ENCODE assay signal across 16 cellular contexts in genomic region chr19:44163789-44164188, GRCh38. TPM values are rescaled to one million over a fixed set of nuclear protein-coding genes. Genes with fewer than 3 reads are reported as not detected.
DNase-seq lines count a peak whose midpoint lies in the region; ATAC-seq, FAIRE-seq and TF ChIP-seq lines count a peak whose summit lies in the region.
"Had no signal": no experiment of that assay in that cellular context is flagged by ENCODE, and none has a peak within 500 bp of the region (broad histone marks: within the 10 kb centered on the region; RNA-seq: fewer than 3 reads in every experiment).

No MANE protein-coding gene starts in this region.

- no peak overlapping the region for H2AFZ ChIP-seq in HepG2 (ENCODE audit: low read length)
- no peak overlapping the region for H2AFZ ChIP-seq in PC-3 (ENCODE audit: low read length)

- H4K20me1 ChIP-seq in HepG2 (ENCODE audit: insufficient read depth, low read length), result no peaks in the 10 kb centered on the region
- no peaks in the 10 kb centered on the region for H4K20me1 ChIP-seq in PC-3 (ENCODE audit: low read length)

- peak overlapping the region; percentile 98 for H3K4me3 Mint-ChIP-seq in endothelial cell (ENCODE audit: unreplicated experiment)
- no peak overlapping the region for H3K4me3 Mint-ChIP-seq in CD14-positive monocyte

- ATAC-seq in HepG2 (no peak), right lobe of liver (no peak), PC-3 (no peak), HG02610 (IDR thresholded peaks at IDR 0.05; ENCODE audit: unreplicated experiment) (no peak)

- peak overlapping the region in 2 of 3 experiments; percentile 80 to 96; a peak in 1 of 6 replicates for H3K4me3 ChIP-seq in HepG2 (replicated peaks in 1 of 3; ENCODE audit: insufficient read depth in 1 of 3, low read depth in 2 of 3, low read length in 3 of 3)
- H3K4me3 ChIP-seq in right lobe of liver, result no peak overlapping the region
- H3K4me3 ChIP-seq in PC-3 (ENCODE audit: low read length), result peak overlapping the region; percentile 75; the same call in 1 of the 2 replicates
- no peak overlapping the region for H3K4me3 ChIP-seq in Peyer's patch

- 80% methylated on average over 2 of the region's 2 CpGs for WGBS in HepG2 (ENCODE audit: low lambda C conversion rate)
- WGBS in right lobe of liver (ENCODE audit: insufficient coverage, low coverage, low lambda C conversion rate, missing lambda C conversion rate), result 92% methylated on average over 2 of the region's 2 CpGs

- peaks cover 0 to 2% of the 10 kb centered on the region in 2 experiments; a peak in 4 of 5 replicates for H3K36me3 ChIP-seq in HepG2 (replicated peaks in 1 of 2; ENCODE audit: control insufficient read depth in 1 of 2, insufficient read depth in 2 of 2, low read length in 2 of 2)
- H3K36me3 ChIP-seq in right lobe of liver, result peaks cover 0 to 11% (median 5%) of the 10 kb centered on the region in 4 donors
- H3K36me3 ChIP-seq in PC-3 (ENCODE audit: low read depth, low read length), result peaks cover 20% of the 10 kb centered on the region
- peaks cover 0 to 23% (median 0%) of the 10 kb centered on the region in 3 donors for H3K36me3 ChIP-seq in Peyer's patch

- H3F3A ChIP-seq in PC-3 (ENCODE audit: low read length, unreplicated experiment), result no peaks in the 10 kb centered on the region

- H3K36me3 Mint-ChIP-seq in endothelial cell (ENCODE audit: low read depth, unreplicated experiment), result peaks cover 20% of the 10 kb centered on the region
- H3K36me3 Mint-ChIP-seq in CD14-positive monocyte, result peaks cover 23 to 25% of the 10 kb centered on the region in 2 donors

- FAIRE-seq in HepG2 (lab: Jason Lieb, UNC), result no peak

- TF ChIP-seq CTCF in HepG2 (CRISPR knock-in tag; IDR thresholded peaks at IDR 0.05) (no peak), right lobe of liver (IDR thresholded peaks at IDR 0.05) (no peak), PC-3 (conservative IDR thresholded peaks at IDR 0.05; ENCODE audit: low read depth, low read length) (no peak), endothelial cell (IDR thresholded peaks at IDR 0.05; ENCODE audit: unreplicated experiment) (no peak), CD14-positive monocyte (IDR thresholded peaks at IDR 0.05) (no peak), Peyer's patch (IDR thresholded peaks at IDR 0.05) (no peak)

- H3K27ac ChIP-seq in HepG2 (ENCODE audit: extremely low read length, insufficient read depth, low read length), result no peak overlapping the region
- no peak overlapping the region for H3K27ac ChIP-seq in right lobe of liver
- no peak overlapping the region for H3K27ac ChIP-seq in PC-3 (ENCODE audit: low read length)
- H3K27ac ChIP-seq in Peyer's patch, result no peak overlapping the region

- H3K4me1 Mint-ChIP-seq in endothelial cell (ENCODE audit: unreplicated experiment) (peaks cover 26% of the 10 kb centered on the region), CD14-positive monocyte (peaks cover 18% of the 10 kb centered on the region)

- no peaks in the 10 kb centered on the region for H3K9me2 ChIP-seq in PC-3 (replicated peaks; ENCODE audit: low read length)

- H3K9me3 ChIP-seq in HepG2 (ENCODE audit: low read length) (no peaks in the 10 kb centered on the region), right lobe of liver (peaks cover 0 to 12% (median 2%) of the 10 kb centered on the region in 4 donors), PC-3 (ENCODE audit: low read length) (no peaks in the 10 kb centered on the region), Peyer's patch (peaks cover 0 to 37% (median 5%) of the 10 kb centered on the region in 4 donors)
- H3K9me3 ChIP-seq: BE2C had no signal

- no peak for DNase-seq in HepG2 (ENCODE audit: low spot score)
- no peak for DNase-seq in right lobe of liver
- DNase-seq in PC-3, result no peak
- DNase-seq in endothelial cell (ENCODE audit: low spot score), result no peak
- DNase-seq in CD14-positive monocyte (ENCODE audit: low spot score), result no peak
- no peak for DNase-seq in ecto neural progenitor cell (ENCODE audit: low spot score)
- no peak for DNase-seq in Peyer's patch
- DNase-seq: BE2C; Calu3; CD4-positive, alpha-beta T cell; DMS53; H9; NCI-H1105 treated with DMSO at 0.1 percent for 48 hours; NCI-H1694 treated with DMSO at 0.1 percent for 48 hours; SIG-M5 had no signal

- H3K27ac Mint-ChIP-seq in endothelial cell (ENCODE audit: unreplicated experiment) (no peak overlapping the region), CD14-positive monocyte (no peak overlapping the region)

- H3K4me2 ChIP-seq in HepG2 (ENCODE audit: low read depth, low read length) (peak overlapping the region; percentile 92), PC-3 (ENCODE audit: low read length) (peak overlapping the region; percentile 90; the same call in 1 of the 2 replicates)

- POLR2A ChIA-PET in HepG2 (lab: Yijun Ruan, JAX), result interaction anchor here (1.6 to 3.5 kb wide), 5 partner anchors 10 to 70 kb away, joined by 6 to 36 read pairs (median 18); partner anchors contain the start of genes ZNF224 and ZNF225
- POLR2A ChIA-PET in PC-3 (lab: Charles Lee; ENCODE audit: unreplicated experiment), result interaction anchor here (0.6 kb wide), 1 partner anchor 22 kb away, joined by 3 read pairs; no protein-coding TSS in a partner anchor

- H3K9ac ChIP-seq in HepG2 (ENCODE audit: insufficient read depth, low read depth, low read length) (no peak overlapping the region), PC-3 (ENCODE audit: low read length) (no peak overlapping the region)

- H3K9me3 Mint-ChIP-seq in endothelial cell (ENCODE audit: unreplicated experiment) (no peaks in the 10 kb centered on the region), CD14-positive monocyte (peaks cover 33 to 85% (median 76%) of the 10 kb centered on the region in 7 donors)

- TF ChIP-seq RAD21 in HepG2 (CRISPR knock-in tag; IDR thresholded peaks at IDR 0.05), result no peak

- intact Hi-C loops in HepG2 (cut with micrococcal nuclease; ENCODE audit: unreplicated experiment), result no loop called here
- intact Hi-C loops in right lobe of liver (cut with DNase I), result no loop called here
- intact Hi-C loops in PC-3 (cut with micrococcal nuclease), result loop anchor here (1.0 to 2.0 kb wide), 2 partner anchors 23 to 50 kb away; partner anchors contain the start of genes ZNF225 and ZNF234
- intact Hi-C loops in CD14-positive monocyte (cut with micrococcal nuclease), result loop anchor here in 1 of 2 donors (5.0 kb wide), 2 partner anchors 49 to 71 kb away; partner anchors contain the start of genes ZNF224 and ZNF227

- BruUV-seq in HepG2 (replicated peaks; lab: Mats Ljungman, UMichigan) (no TSS peak), PC-3 (replicated peaks; lab: Mats Ljungman, UMichigan) (no TSS peak)

- in situ Hi-C loops in HepG2 (cut with HindIII; ENCODE audit: extremely low pct_ligation_motif_present, low pct_unique_long_range_greater_than_20kb), result no loop called here

- TF ChIP-seq POLR2A in HepG2 (IDR thresholded peaks at IDR 0.05; ENCODE audit: insufficient read depth in 1 of 2, low read depth in 2 of 2, low read length in 2 of 2) (no peak), right lobe of liver (IDR thresholded peaks at IDR 0.05) (no peak), Peyer's patch (IDR thresholded peaks at IDR 0.05) (no peak)

- CTCF ChIA-PET in HepG2 (lab: Yijun Ruan, JAX; ENCODE audit: low intra/inter-chr PET ratio, low total read pairs), result no interaction called here
- CTCF ChIA-PET in PC-3 (lab: Charles Lee), result no interaction called here

- peaks cover 21% of the 10 kb centered on the region for H3K4me1 ChIP-seq in HepG2 (ENCODE audit: insufficient read depth, low read length)
- peaks cover 0 to 6% (median 3%) of the 10 kb centered on the region in 4 donors for H3K4me1 ChIP-seq in right lobe of liver
- H3K4me1 ChIP-seq in PC-3 (ENCODE audit: insufficient read depth, low read length), result peaks cover 5% of the 10 kb centered on the region; the same call in 1 of the 2 replicates
- peaks cover 0 to 15% (median 3%) of the 10 kb centered on the region in 4 donors for H3K4me1 ChIP-seq in Peyer's patch
- H3K4me1 ChIP-seq: BE2C had no signal

- H3K79me2 ChIP-seq in HepG2 (ENCODE audit: insufficient read depth, low read length) (peaks cover 6% of the 10 kb centered on the region), PC-3 (ENCODE audit: low read length) (peaks cover 28% of the 10 kb centered on the region)

- no peaks in the 10 kb centered on the region for H3K27me3 ChIP-seq in HepG2 (ENCODE audit: control insufficient read depth in 1 of 2, insufficient read depth in 2 of 2, low read length in 2 of 2)
- no peaks in the 10 kb centered on the region for H3K27me3 ChIP-seq in right lobe of liver
- no peaks in the 10 kb centered on the region for H3K27me3 ChIP-seq in PC-3 (ENCODE audit: low read length)
- no peaks in the 10 kb centered on the region for H3K27me3 ChIP-seq in Peyer's patch
- H3K27me3 ChIP-seq: BE2C had no signal

- TF ChIP-seq EP300 in HepG2 (IDR thresholded peaks at IDR 0.05; ENCODE audit: low read depth in 2 of 2, low read length in 2 of 2), result no peak
- TF ChIP-seq EP300 in HepG2 (CRISPR knock-in tag; IDR thresholded peaks at IDR 0.05; ENCODE audit: borderline replicate concordance), result no peak

- H3K27me3 Mint-ChIP-seq in endothelial cell (ENCODE audit: unreplicated experiment) (peaks cover 2% of the 10 kb centered on the region), CD14-positive monocyte (ENCODE audit: low read depth in 3 of 3) (peaks cover 1 to 10% (median 7%) of the 10 kb centered on the region in 3 donors)
- H3K27me3 Mint-ChIP-seq: CD4-positive, alpha-beta T cell had no signal

RNA-seq across cellular contexts. Expression of gene ZNF226, which starts 1.1 kb away (rescaled TPM):
- total RNA-seq in HepG2 (2016; rRNA removed; fragmentation: Illumina TruSeq; extraction: Trizol), result 16.0 and 19.2 TPM in 2 replicates
- total RNA-seq in HepG2 (2016; cell fraction: cytosol; rRNA removed; fragmentation: Illumina TruSeq; extraction: Trizol; ENCODE audit: low read depth), result 4.0 and 5.4 TPM in 2 replicates
- 15.8 and 18.3 TPM in 2 replicates for total RNA-seq in HepG2 (2016; cell fraction: insoluble cytoplasmic fraction; rRNA removed; fragmentation: Illumina TruSeq; extraction: Trizol)
- 7.0 and 7.4 TPM in 2 replicates for total RNA-seq in HepG2 (2016; cell fraction: membrane; rRNA removed; fragmentation: Illumina TruSeq; extraction: Trizol)
- 19.3 and 23.6 TPM in 2 replicates for total RNA-seq in HepG2 (2016; cell fraction: nucleus; rRNA removed; fragmentation: Illumina TruSeq; extraction: Trizol)
- 8.3 and 12.1 TPM in 2 replicates for polyA plus RNA-seq in HepG2 (2011; rRNA removed)
- 4.2 and 6.0 TPM in 2 replicates for polyA plus RNA-seq in HepG2 (2011; cell fraction: cytosol; rRNA removed)
- 10.6 and 16.7 TPM in 2 replicates for polyA plus RNA-seq in HepG2 (2011; cell fraction: nucleus; rRNA removed)
- 8.5 and 9.6 TPM in 2 replicates for polyA plus RNA-seq in HepG2 (2012)
- 1.8 and 2.0 TPM in 2 replicates for polyA plus RNA-seq in HepG2 (2016; cell fraction: cytosol; fragmentation: Illumina TruSeq; extraction: Trizol; ENCODE audit: low read depth)
- 12.8 and 14.2 TPM in 2 replicates for polyA plus RNA-seq in HepG2 (2016; cell fraction: insoluble cytoplasmic fraction; fragmentation: Illumina TruSeq; extraction: Trizol; ENCODE audit: low read depth)
- 2.8 and 3.5 TPM in 2 replicates for polyA plus RNA-seq in HepG2 (2016; cell fraction: membrane; fragmentation: Illumina TruSeq; extraction: Trizol; ENCODE audit: low read depth)
- polyA plus RNA-seq in HepG2 (2016; cell fraction: nucleus; fragmentation: Illumina TruSeq; extraction: Trizol; ENCODE audit: insufficient read depth, low read depth), result 34.3 and 36.8 TPM in 2 replicates
- 4.9 and 7.6 TPM in 2 replicates for polyA minus RNA-seq in HepG2 (2011; rRNA and poly(A)+ RNA removed; ENCODE audit: low replicate concordance)
- 1.6 and 2.9 TPM in 2 replicates for polyA minus RNA-seq in HepG2 (2011; cell fraction: cytosol; rRNA and poly(A)+ RNA removed)
- 20.6 and 35.8 TPM in 2 replicates for polyA minus RNA-seq in HepG2 (2011; cell fraction: nucleus; rRNA and poly(A)+ RNA removed)
- 10 to 100 TPM in 1 of 6 experiments, 1 to 10 TPM in 5; 5.2 to 10.7 (median 8.1) TPM for total RNA-seq in right lobe of liver
- 4.8 and 6.0 TPM in 2 replicates for total RNA-seq in PC-3 (2014; rRNA removed)
- 23.2 TPM for total RNA-seq in endothelial cell (ENCODE audit: unreplicated experiment)
- polyA plus RNA-seq in CD14-positive monocyte, result 10 to 100 TPM; 16.3 to 16.6 TPM
- 10 to 100 TPM; 21.3 to 25.6 (median 23.2) TPM for total RNA-seq in Peyer's patch

RNA-seq across cellular contexts. Expression of gene ZNF234, which starts 22.4 kb away (rescaled TPM):
- 11.2 and 11.7 TPM in 2 replicates for total RNA-seq in HepG2 (2016; rRNA removed; fragmentation: Illumina TruSeq; extraction: Trizol)
- total RNA-seq in HepG2 (2016; cell fraction: cytosol; rRNA removed; fragmentation: Illumina TruSeq; extraction: Trizol; ENCODE audit: low read depth), result 2.2 and 2.4 TPM in 2 replicates
- 10.7 and 13.9 TPM in 2 replicates for total RNA-seq in HepG2 (2016; cell fraction: insoluble cytoplasmic fraction; rRNA removed; fragmentation: Illumina TruSeq; extraction: Trizol)
- 3.7 and 3.9 TPM in 2 replicates for total RNA-seq in HepG2 (2016; cell fraction: membrane; rRNA removed; fragmentation: Illumina TruSeq; extraction: Trizol)
- total RNA-seq in HepG2 (2016; cell fraction: nucleus; rRNA removed; fragmentation: Illumina TruSeq; extraction: Trizol), result 13.1 and 15.1 TPM in 2 replicates
- polyA plus RNA-seq in HepG2 (2011; rRNA removed), result 3.5 and 4.2 TPM in 2 replicates
- polyA plus RNA-seq in HepG2 (2011; cell fraction: cytosol; rRNA removed), result 0.98 and 1.8 TPM in 2 replicates
- polyA plus RNA-seq in HepG2 (2011; cell fraction: nucleus; rRNA removed), result 7.8 and 9.8 TPM in 2 replicates
- 4.3 and 5.0 TPM in 2 replicates for polyA plus RNA-seq in HepG2 (2012)
- 0.23 and 0.24 TPM in 2 replicates for polyA plus RNA-seq in HepG2 (2016; cell fraction: cytosol; fragmentation: Illumina TruSeq; extraction: Trizol; ENCODE audit: low read depth)
- polyA plus RNA-seq in HepG2 (2016; cell fraction: insoluble cytoplasmic fraction; fragmentation: Illumina TruSeq; extraction: Trizol; ENCODE audit: low read depth), result 5.2 and 5.4 TPM in 2 replicates
- 0.73 and 0.96 TPM in 2 replicates for polyA plus RNA-seq in HepG2 (2016; cell fraction: membrane; fragmentation: Illumina TruSeq; extraction: Trizol; ENCODE audit: low read depth)
- polyA plus RNA-seq in HepG2 (2016; cell fraction: nucleus; fragmentation: Illumina TruSeq; extraction: Trizol; ENCODE audit: insufficient read depth, low read depth), result 17.9 and 18.7 TPM in 2 replicates
- 3.3 and 5.1 TPM in 2 replicates for polyA minus RNA-seq in HepG2 (2011; rRNA and poly(A)+ RNA removed; ENCODE audit: low replicate concordance)
- polyA minus RNA-seq in HepG2 (2011; cell fraction: cytosol; rRNA and poly(A)+ RNA removed), result 3.8 and 4.5 TPM in 2 replicates
- 18.7 and 23.5 TPM in 2 replicates for polyA minus RNA-seq in HepG2 (2011; cell fraction: nucleus; rRNA and poly(A)+ RNA removed)
- 1 to 10 TPM; 2.4 to 5.6 (median 3.5) TPM for total RNA-seq in right lobe of liver
- 1.3 and 1.6 TPM in 2 replicates for total RNA-seq in PC-3 (2014; rRNA removed)
- 17.8 TPM for total RNA-seq in endothelial cell (ENCODE audit: unreplicated experiment)
- polyA plus RNA-seq in CD14-positive monocyte, result 1 to 10 TPM in 1 of 2 donors, under 1 TPM in 1; 0.73 to 2.2 TPM
- 10 to 100 TPM in 2 of 4 donors, 1 to 10 TPM in 2; 4.2 to 14.9 (median 10.3) TPM for total RNA-seq in Peyer's patch

RNA-seq across cellular contexts. Expression of gene ZNF227, which starts 48.5 kb away (rescaled TPM):
- total RNA-seq in HepG2 (2016; rRNA removed; fragmentation: Illumina TruSeq; extraction: Trizol) (16.8 and 23.2 TPM in 2 replicates), right lobe of liver (1 to 10 TPM; 4.5 to 8.5 (median 6.8) TPM), PC-3 (2014; rRNA removed) (4.9 and 8.7 TPM in 2 replicates), endothelial cell (ENCODE audit: unreplicated experiment) (29.3 TPM), Peyer's patch (10 to 100 TPM in 3 of 4 donors, 1 to 10 TPM in 1; 9.9 to 18.2 (median 14.2) TPM)
- total RNA-seq in HepG2 (2016; cell fraction: cytosol; rRNA removed; fragmentation: Illumina TruSeq; extraction: Trizol; ENCODE audit: low read depth), result 3.0 and 4.0 TPM in 2 replicates
- total RNA-seq in HepG2 (2016; cell fraction: insoluble cytoplasmic fraction; rRNA removed; fragmentation: Illumina TruSeq; extraction: Trizol), result 15.1 and 19.2 TPM in 2 replicates
- total RNA-seq in HepG2 (2016; cell fraction: membrane; rRNA removed; fragmentation: Illumina TruSeq; extraction: Trizol), result 8.6 and 9.1 TPM in 2 replicates
- 15.4 and 18.9 TPM in 2 replicates for total RNA-seq in HepG2 (2016; cell fraction: nucleus; rRNA removed; fragmentation: Illumina TruSeq; extraction: Trizol)
- polyA plus RNA-seq in HepG2 (2011; rRNA removed) (3.1 and 4.7 TPM in 2 replicates), CD14-positive monocyte (1 to 10 TPM; 2.6 to 4.9 TPM)
- polyA plus RNA-seq in HepG2 (2011; cell fraction: cytosol; rRNA removed), result 1.9 and 3.6 TPM in 2 replicates
- 2.7 and 3.7 TPM in 2 replicates for polyA plus RNA-seq in HepG2 (2011; cell fraction: nucleus; rRNA removed)
- polyA plus RNA-seq in HepG2 (2012), result 8.8 and 9.1 TPM in 2 replicates
- 1.5 and 2.0 TPM in 2 replicates for polyA plus RNA-seq in HepG2 (2016; cell fraction: cytosol; fragmentation: Illumina TruSeq; extraction: Trizol; ENCODE audit: low read depth)
- polyA plus RNA-seq in HepG2 (2016; cell fraction: insoluble cytoplasmic fraction; fragmentation: Illumina TruSeq; extraction: Trizol; ENCODE audit: low read depth), result 10.6 and 12.3 TPM in 2 replicates
- 2.6 and 2.7 TPM in 2 replicates for polyA plus RNA-seq in HepG2 (2016; cell fraction: membrane; fragmentation: Illumina TruSeq; extraction: Trizol; ENCODE audit: low read depth)
- polyA plus RNA-seq in HepG2 (2016; cell fraction: nucleus; fragmentation: Illumina TruSeq; extraction: Trizol; ENCODE audit: insufficient read depth, low read depth), result 10.9 and 12.5 TPM in 2 replicates
- polyA minus RNA-seq in HepG2 (2011; rRNA and poly(A)+ RNA removed; ENCODE audit: low replicate concordance), result 8.1 and 15.3 TPM in 2 replicates
- polyA minus RNA-seq in HepG2 (2011; cell fraction: cytosol; rRNA and poly(A)+ RNA removed), result 4.6 and 5.8 TPM in 2 replicates
- polyA minus RNA-seq in HepG2 (2011; cell fraction: nucleus; rRNA and poly(A)+ RNA removed), result 33.1 and 39.8 TPM in 2 replicates

RNA-seq across cellular contexts. Expression of gene ZNF225, which starts 50.6 kb away (rescaled TPM):
- total RNA-seq in HepG2 (2016; rRNA removed; fragmentation: Illumina TruSeq; extraction: Trizol) (3.3 and 4.6 TPM in 2 replicates), right lobe of liver (1 to 10 TPM in 5 of 6 experiments, under 1 TPM in 1; 0.74 to 2.2 (median 1.8) TPM), PC-3 (2014; rRNA removed) (0.46 and 1.6 TPM in 2 replicates), endothelial cell (ENCODE audit: unreplicated experiment) (7.1 TPM), Peyer's patch (10 to 100 TPM in 1 of 4 donors, 1 to 10 TPM in 3; 3.3 to 14.0 (median 5.1) TPM)
- 0.30 and 0.35 TPM in 2 replicates for total RNA-seq in HepG2 (2016; cell fraction: cytosol; rRNA removed; fragmentation: Illumina TruSeq; extraction: Trizol; ENCODE audit: low read depth)
- 4.0 and 4.4 TPM in 2 replicates for total RNA-seq in HepG2 (2016; cell fraction: insoluble cytoplasmic fraction; rRNA removed; fragmentation: Illumina TruSeq; extraction: Trizol)
- total RNA-seq in HepG2 (2016; cell fraction: membrane; rRNA removed; fragmentation: Illumina TruSeq; extraction: Trizol), result 1.7 TPM in 2 replicates
- total RNA-seq in HepG2 (2016; cell fraction: nucleus; rRNA removed; fragmentation: Illumina TruSeq; extraction: Trizol), result 4.5 and 4.9 TPM in 2 replicates
- polyA plus RNA-seq in HepG2 (2011; rRNA removed) (0.87 and 1.1 TPM in 2 replicates), CD14-positive monocyte (1 to 10 TPM in 1 of 2 donors, under 1 TPM in 1; 0.86 to 1.1 TPM)
- 0.27 and 0.65 TPM in 2 replicates for polyA plus RNA-seq in HepG2 (2011; cell fraction: cytosol; rRNA removed)
- 0.93 and 2.2 TPM in 2 replicates for polyA plus RNA-seq in HepG2 (2011; cell fraction: nucleus; rRNA removed)
- polyA plus RNA-seq in HepG2 (2012), result 1.3 and 2.3 TPM in 2 replicates
- 0.10 and 0.15 TPM in 2 replicates for polyA plus RNA-seq in HepG2 (2016; cell fraction: cytosol; fragmentation: Illumina TruSeq; extraction: Trizol; ENCODE audit: low read depth)
- polyA plus RNA-seq in HepG2 (2016; cell fraction: insoluble cytoplasmic fraction; fragmentation: Illumina TruSeq; extraction: Trizol; ENCODE audit: low read depth), result 2.3 and 3.0 TPM in 2 replicates
- polyA plus RNA-seq in HepG2 (2016; cell fraction: membrane; fragmentation: Illumina TruSeq; extraction: Trizol; ENCODE audit: low read depth), result 0.27 and 0.38 TPM in 2 replicates
- 4.4 and 5.4 TPM in 2 replicates for polyA plus RNA-seq in HepG2 (2016; cell fraction: nucleus; fragmentation: Illumina TruSeq; extraction: Trizol; ENCODE audit: insufficient read depth, low read depth)
- polyA minus RNA-seq in HepG2 (2011; rRNA and poly(A)+ RNA removed; ENCODE audit: low replicate concordance), result 1.2 and 3.2 TPM in 2 replicates
- 1.1 TPM in 2 replicates for polyA minus RNA-seq in HepG2 (2011; cell fraction: cytosol; rRNA and poly(A)+ RNA removed)
- 5.2 and 8.1 TPM in 2 replicates for polyA minus RNA-seq in HepG2 (2011; cell fraction: nucleus; rRNA and poly(A)+ RNA removed)

Comparison
In these comparisons a context has a peak if more than half of its experiments do, and no peak if none do; other contexts are left out.
1. H3K4me3 ChIP-seq: peak in HepG2 (2 of 3) and PC-3 (single experiment); none in right lobe of liver (0 of 3) and Peyer's patch (0 of 4).